Comparison of ENCODE assay signal across 8 cellular contexts in the genomic region with DNA sequence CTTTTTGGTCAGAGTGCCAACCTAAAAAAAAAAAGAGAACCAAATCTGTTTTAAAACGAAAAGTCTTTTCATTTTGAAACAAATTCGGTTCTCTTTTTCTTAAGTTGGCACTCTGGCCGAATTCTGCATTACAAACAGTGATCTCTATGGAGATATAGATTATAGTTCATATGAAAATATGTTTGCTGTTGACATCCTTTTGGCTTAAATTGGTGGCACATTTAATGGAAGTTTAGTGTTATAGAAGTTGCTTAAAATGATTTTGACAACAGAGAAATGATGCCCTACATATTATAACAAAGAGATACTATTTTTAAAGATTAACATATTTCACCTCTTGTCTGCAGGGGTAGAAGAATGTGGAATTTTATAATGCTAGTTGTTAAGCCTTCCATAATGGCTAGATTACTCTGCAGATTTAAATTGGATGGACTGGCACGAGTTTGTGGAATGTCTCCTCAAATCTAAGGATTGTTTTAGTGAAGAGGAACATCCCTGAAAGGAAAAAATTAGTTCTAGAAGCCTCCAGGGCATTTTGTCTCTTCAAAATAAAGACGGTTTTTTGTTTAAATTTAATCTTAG.
"Had no signal": no experiment of that assay in that cellular context is flagged by ENCODE, and none has a peak within 500 bp of the region (broad histone marks: within the 10 kb centered on the region; RNA-seq: fewer than 3 reads in every experiment).

No MANE protein-coding gene starts in this region.

- DNase-seq: GM23248, GOT3, H7, HFFc6, KBM-7 had no signal

- H3K27me3 Mint-ChIP-seq: IgD-negative memory B cell had no signal

- H3K4me3 ChIP-seq: GM23248, HAP-1 had no signal

- H3K27ac Mint-ChIP-seq: HFFc6, IgD-negative memory B cell had no signal

- H3K9me3 ChIP-seq: HAP-1 had no signal

- H2AFZ ChIP-seq: GM23248 had no signal

- H3K36me3 ChIP-seq: HAP-1 had no signal

- H3K9me3 Mint-ChIP-seq: HFFc6 had no signal

- H3K36me3 Mint-ChIP-seq: IgD-negative memory B cell had no signal

- H3K9ac ChIP-seq: GM23248 had no signal

- H3K4me3 Mint-ChIP-seq: HFFc6, IgD-negative memory B cell had no signal

- H3K27ac ChIP-seq: GM23248, HL-60 had no signal
